Comparison of ENCODE assay signal across 25 cellular contexts in genomic region chr13:111093136-111093535, GRCh38.
"Had no signal": no experiment of that assay in that cellular context is flagged by ENCODE, and none has a peak within 500 bp of the region (broad histone marks: within the 10 kb centered on the region; RNA-seq: fewer than 3 reads in every experiment).

No MANE protein-coding gene starts in this region.

- H3K27ac ChIP-seq: coronary artery, dorsolateral prefrontal cortex, esophagus squamous epithelium, gastrocnemius medialis, heart right ventricle, left lung had no signal

- H3K27me3 ChIP-seq: gastrocnemius medialis had no signal

- H3K4me3 ChIP-seq: coronary artery, dorsolateral prefrontal cortex, esophagus squamous epithelium, gastrocnemius medialis, heart right ventricle, left lung, lung had no signal

- H3K36me3 ChIP-seq: esophagus squamous epithelium, gastrocnemius medialis, heart right ventricle, left lung had no signal

- H3K9me3 ChIP-seq: esophagus squamous epithelium, gastrocnemius medialis, heart right ventricle, left lung had no signal

- H3K4me1 ChIP-seq: esophagus squamous epithelium, heart right ventricle, left lung had no signal

- DNase-seq: dermis blood vessel endothelial cell; dorsolateral prefrontal cortex; effector CD4-positive, alpha-beta T cell; effector memory CD4-positive, alpha-beta T cell; esophagus squamous epithelium; foreskin fibroblast; foreskin melanocyte; gastrocnemius medialis; glutamatergic neuron; head of caudate nucleus; heart right ventricle; hippocampal formation; left cardiac atrium; left lung; left ventricle myocardium superior; mammary epithelial cell; mesendoderm; midbrain; naive thymus-derived CD4-positive, alpha-beta T cell had no signal

- ATAC-seq: gastrocnemius medialis; left cardiac atrium; left lung; left ventricle myocardium superior; naive thymus-derived CD4-positive, alpha-beta T cell had no signal

- FAIRE-seq: colon, endothelial cell of umbilical vein, islet of Langerhans, keratinocyte had no signal
